ENCODE assay signal across 9 cellular contexts in genomic region chr2:43312751-43313641, GRCh38.
DNase-seq lines count a peak whose midpoint lies in the region; ATAC-seq and TF ChIP-seq lines count a peak whose summit lies in the region.
"Had no signal": no experiment of that assay in that cellular context is flagged by ENCODE, and none has a peak within 500 bp of the region (broad histone marks: within the 10 kb centered on the region; RNA-seq: fewer than 3 reads in every experiment).

No MANE protein-coding gene starts in this region.

- H3K9me3 ChIP-seq in PC-3 (ENCODE audit: low read length): no peaks in the 10 kb centered on the region
- H3K9me3 ChIP-seq in gastrocnemius medialis: no peaks in the 10 kb centered on the region

- no peak for TF ChIP-seq POLR2A in gastrocnemius medialis (IDR thresholded peaks at IDR 0.05)

- peak overlapping the region; percentile 47 for H3K4me2 ChIP-seq in PC-3 (ENCODE audit: low read length)

- DNase-seq in DMS79 treated with DMSO at 0.1 percent for 48 hours (lab: John Stamatoyannopoulos, UW) (peak; percentile 23), PC-3 (peak; percentile 79), fibroblast of the aortic adventitia (ENCODE audit: low read depth) (peak; percentile 72), gastrocnemius medialis (no peak), ureter (ENCODE audit: low spot score) (no peak)
- no peak for DNase-seq in activated CD4-positive, alpha-beta T cell treated with anti-CD3 and anti-CD28 coated beads, Interleukin-2, amount 50 U/mL, for 4 hours
- DNase-seq: activated CD4-positive, alpha-beta T cell treated with anti-CD3 and anti-CD28 coated beads, Interleukin-2, amount 50 U/mL, for 1 hour had no signal

- peak overlapping the region; percentile 38 for H3K27ac ChIP-seq in PC-3 (ENCODE audit: low read length)
- peak overlapping the region; percentile 60 to 75 (median 66) for H3K27ac ChIP-seq in gastrocnemius medialis

- H3F3A ChIP-seq in PC-3 (ENCODE audit: low read length, unreplicated experiment): no peaks in the 10 kb centered on the region

- POLR2A ChIA-PET in PC-3 (lab: Charles Lee; ENCODE audit: unreplicated experiment): interaction anchor here (0.6 to 0.8 kb wide), 2 partner anchors 51 to 363 kb away, joined by 4 to 18 read pairs; partner anchors contain the start of gene C1GALT1C1L

- no peaks in the 10 kb centered on the region for H3K9me2 ChIP-seq in PC-3 (replicated peaks; ENCODE audit: low read length)

- CTCF ChIA-PET in PC-3 (lab: Charles Lee): interaction anchor here (0.6 to 0.7 kb wide), 2 partner anchors 165 to 289 kb away, joined by 5 to 8 read pairs; no protein-coding TSS in a partner anchor

- intact Hi-C loops in PC-3 (cut with micrococcal nuclease): loop anchor here (1.0 to 2.0 kb wide), 2 partner anchors 19 to 28 kb away; no protein-coding TSS in a partner anchor
- intact Hi-C loops in gastrocnemius medialis (cut with DNase I; ENCODE audit: low total_unique reads): no loop called here

- H3K4me3 ChIP-seq in PC-3 (ENCODE audit: low read length): no peak overlapping the region
- no peak overlapping the region for H3K4me3 ChIP-seq in fibroblast of the aortic adventitia (ENCODE audit: low read depth, low read length)
- H3K4me3 ChIP-seq in gastrocnemius medialis: no peak overlapping the region

- in situ Hi-C loops in gastrocnemius medialis (cut with MboI; ENCODE audit: low sequenced_read_pairs in 4 of 4): no loop called here

- peaks cover 37% of the 10 kb centered on the region for H3K4me1 ChIP-seq in PC-3 (ENCODE audit: insufficient read depth, low read length)
- peaks cover 23 to 29% of the 10 kb centered on the region in 2 donors for H3K4me1 ChIP-seq in gastrocnemius medialis

- H3K36me3 ChIP-seq in PC-3 (ENCODE audit: low read depth, low read length): no peaks in the 10 kb centered on the region
- H3K36me3 ChIP-seq in gastrocnemius medialis: no peaks in the 10 kb centered on the region

- ATAC-seq in PC-3: peak; percentile 91
- peak; percentile 51 to 57 for ATAC-seq in gastrocnemius medialis
- ATAC-seq in GM21737 (IDR thresholded peaks at IDR 0.05; ENCODE audit: unreplicated experiment): no peak
- no peak for ATAC-seq in GM18867 (IDR thresholded peaks at IDR 0.05; ENCODE audit: unreplicated experiment)

- H3K27me3 ChIP-seq in PC-3 (ENCODE audit: low read length) (no peaks in the 10 kb centered on the region), gastrocnemius medialis (no peaks in the 10 kb centered on the region)

- no TSS peak for BruUV-seq in PC-3 (replicated peaks; lab: Mats Ljungman, UMichigan)

- no peak overlapping the region for H2AFZ ChIP-seq in PC-3 (ENCODE audit: low read length)

- no peaks in the 10 kb centered on the region for H3K79me2 ChIP-seq in PC-3 (ENCODE audit: low read length)

- H3K9ac ChIP-seq in PC-3 (ENCODE audit: low read length): no peak overlapping the region

- H4K20me1 ChIP-seq in PC-3 (ENCODE audit: low read length): no peaks in the 10 kb centered on the region

- TF ChIP-seq CTCF in PC-3 (conservative IDR thresholded peaks at IDR 0.05; ENCODE audit: low read depth, low read length): no peak
- no peak for TF ChIP-seq CTCF in fibroblast of the aortic adventitia (IDR thresholded peaks at IDR 0.05; ENCODE audit: insufficient read depth, low read length)
- no peak for TF ChIP-seq CTCF in gastrocnemius medialis (IDR thresholded peaks at IDR 0.05 in 4 of 5, conservative IDR thresholded peaks at IDR 0.05 in 1 of 5)

Comparison
In these comparisons a context has a peak if more than half of its experiments do, and no peak if none do; other contexts are left out.
1. DNase-seq: peak in DMS79 treated with DMSO at 0.1 percent for 48 hours (single experiment), PC-3 (single experiment) and fibroblast of the aortic adventitia (single experiment); none in gastrocnemius medialis (0 of 2), activated CD4-positive, alpha-beta T cell treated with anti-CD3 and anti-CD28 coated beads, Interleukin-2, amount 50 U/mL, for 4 hours (0 of 2) and ureter (single experiment).
2. ATAC-seq: peak in PC-3 (single experiment) and gastrocnemius medialis (2 of 2); none in GM21737 (single experiment) and GM18867 (single experiment).